12 cellular contexts compared by ENCODE assay signal in genomic region chr16:12010388-12011251, GRCh38. TPM values are rescaled to one million over a fixed set of nuclear protein-coding genes. Genes with fewer than 3 reads are reported as not detected.
DNase-seq lines count a peak whose midpoint lies in the region; ATAC-seq and TF ChIP-seq lines count a peak whose summit lies in the region.
"Had no signal": no experiment of that assay in that cellular context is flagged by ENCODE, and none has a peak within 500 bp of the region (broad histone marks: within the 10 kb centered on the region; RNA-seq: fewer than 3 reads in every experiment).

No MANE protein-coding gene starts in this region.

- peak overlapping the region; percentile 22 for H3K27ac Mint-ChIP-seq in activated naive CD4-positive, alpha-beta T cell treated with anti-CD3 and anti-CD28 coated beads for 36 hours

- no peaks in the 10 kb centered on the region for H3K27me3 ChIP-seq in right lobe of liver
- no peaks in the 10 kb centered on the region for H3K27me3 ChIP-seq in transverse colon
- H3K27me3 ChIP-seq: adrenal gland had no signal

- ATAC-seq in right lobe of liver = peak in 2 of 4 donors; percentile 30 to 43
- no peak for ATAC-seq in GM21786 (IDR thresholded peaks at IDR 0.05; ENCODE audit: unreplicated experiment)

- intact Hi-C loops in activated naive CD4-positive, alpha-beta T cell treated with anti-CD3 and anti-CD28 coated beads for 36 hours (cut with micrococcal nuclease) = no loop called here
- intact Hi-C loops in right lobe of liver (cut with DNase I) = no loop called here
- intact Hi-C loops in transverse colon (cut with DNase I; ENCODE audit: low total_unique reads) = no loop called here

- H3K9me3 Mint-ChIP-seq in activated naive CD4-positive, alpha-beta T cell treated with anti-CD3 and anti-CD28 coated beads for 36 hours = no peaks in the 10 kb centered on the region

- H3K4me3 Mint-ChIP-seq in activated naive CD4-positive, alpha-beta T cell treated with anti-CD3 and anti-CD28 coated beads for 36 hours = no peak overlapping the region

- no peak for TF ChIP-seq POLR2A in right lobe of liver (IDR thresholded peaks at IDR 0.05)
- TF ChIP-seq POLR2A in transverse colon (IDR thresholded peaks at IDR 0.05) = no peak

- H3K27ac ChIP-seq in right lobe of liver = peak overlapping the region in 2 of 3 donors; percentile 29 to 33
- H3K27ac ChIP-seq in transverse colon = peak overlapping the region in 3 of 4 donors; percentile 16 to 48 (median 47)
- H3K27ac ChIP-seq: SK-N-MC had no signal

- H3K4me3 ChIP-seq in cardiac fibroblast (replicated peaks in 1 of 2; ENCODE audit: low read depth in 2 of 2, low read length in 2 of 2) = no peak overlapping the region
- no peak overlapping the region for H3K4me3 ChIP-seq in right lobe of liver
- no peak overlapping the region for H3K4me3 ChIP-seq in transverse colon
- H3K4me3 ChIP-seq: adrenal gland, SK-N-MC had no signal

- H3K4me1 ChIP-seq in right lobe of liver (no peaks in the 10 kb centered on the region), transverse colon (no peaks in the 10 kb centered on the region)
- H3K4me1 ChIP-seq: adrenal gland had no signal

- no peak for TF ChIP-seq EP300 in transverse colon (IDR thresholded peaks at IDR 0.05; ENCODE audit: low read depth)

- no peaks in the 10 kb centered on the region for H3K36me3 Mint-ChIP-seq in activated naive CD4-positive, alpha-beta T cell treated with anti-CD3 and anti-CD28 coated beads for 36 hours (ENCODE audit: low read depth)

- no peaks in the 10 kb centered on the region for H3K9me3 ChIP-seq in right lobe of liver
- H3K9me3 ChIP-seq in transverse colon = no peaks in the 10 kb centered on the region
- H3K9me3 ChIP-seq: adrenal gland had no signal

- no peaks in the 10 kb centered on the region for H3K27me3 Mint-ChIP-seq in activated naive CD4-positive, alpha-beta T cell treated with anti-CD3 and anti-CD28 coated beads for 36 hours (ENCODE audit: low read depth)

- peaks cover 19% of the 10 kb centered on the region for H3K4me1 Mint-ChIP-seq in activated naive CD4-positive, alpha-beta T cell treated with anti-CD3 and anti-CD28 coated beads for 36 hours (ENCODE audit: low read depth)

- WGBS in right lobe of liver (ENCODE audit: insufficient coverage, low coverage, low lambda C conversion rate, missing lambda C conversion rate) = 60% methylated on average over 12 of the region's 13 CpGs
- WGBS in transverse colon (ENCODE audit: low coverage in 1 of 2), 2 donors = 81 to 82% methylated on average over 11 to 13 of the region's 13 CpGs

- DNase-seq in activated naive CD4-positive, alpha-beta T cell treated with anti-CD3 and anti-CD28 coated beads for 36 hours = no peak
- DNase-seq in activated naive CD4-positive, alpha-beta T cell (lab: John Stamatoyannopoulos, UW) = no peak
- DNase-seq in cardiac fibroblast (ENCODE audit: low read depth in 2 of 2) (peak; percentile 31 to 38), right lobe of liver (no peak), transverse colon (no peak), SIG-M5 treated with dmso at 0.1 percent for 504 hours (lab: John Stamatoyannopoulos, UW; ENCODE audit: unreplicated experiment) (no peak), NCI-H446 treated with DMSO at 0.1 percent for 48 hours (lab: John Stamatoyannopoulos, UW) (no peak)
- DNase-seq: adrenal gland, NCI-H226 had no signal

- in situ Hi-C loops in transverse colon (cut with MboI; ENCODE audit: low pct_ligation_motif_present in 1 of 4, low pct_unique_long_range_greater_than_20kb in 1 of 4, low sequenced_read_pairs in 3 of 4) = no loop called here

- H3K36me3 ChIP-seq in right lobe of liver (no peaks in the 10 kb centered on the region), transverse colon (no peaks in the 10 kb centered on the region)
- H3K36me3 ChIP-seq: adrenal gland had no signal

- TF ChIP-seq CTCF in cardiac fibroblast (IDR thresholded peaks at IDR 0.05; ENCODE audit: low read depth, low read length) = no peak
- TF ChIP-seq CTCF in right lobe of liver (IDR thresholded peaks at IDR 0.05) = no peak
- no peak for TF ChIP-seq CTCF in transverse colon (IDR thresholded peaks at IDR 0.05)

- CTCF ChIA-PET in activated naive CD4-positive, alpha-beta T cell treated with anti-CD3 and anti-CD28 coated beads for 36 hours (lab: Charles Lee) = interaction anchor here (2.0 kb wide), 1 partner anchor 57 kb away, joined by 5 read pairs; no protein-coding TSS in a partner anchor

RNA-seq across cellular contexts. Expression of gene SNX29, which starts 34.1 kb away (rescaled TPM):
- total RNA-seq in activated naive CD4-positive, alpha-beta T cell treated with anti-CD3 and anti-CD28 coated beads for 36 hours = 10 to 100 TPM in 1 of 2 experiments, 1 to 10 TPM in 1; 9.7 to 11.2 TPM
- total RNA-seq in right lobe of liver (1 to 10 TPM; 5.1 to 9.8 (median 8.1) TPM), transverse colon (10 to 100 TPM; 18.1 to 36.3 (median 20.1) TPM)

RNA-seq across cellular contexts. Expression of gene TNFRSF17, which starts 45.6 kb away (rescaled TPM):
- not detected for total RNA-seq in activated naive CD4-positive, alpha-beta T cell treated with anti-CD3 and anti-CD28 coated beads for 36 hours
- total RNA-seq in right lobe of liver (under 1 TPM in 1 of 6 experiments, not detected in 5; 0.44 TPM), transverse colon (1 to 10 TPM in 2 of 4 donors, not detected in 2; 1.2 to 6.0 TPM)
- total RNA-seq: adrenal gland, urinary bladder had no signal

Comparison
In these comparisons a context has a peak if more than half of its experiments do, and no peak if none do; other contexts are left out.
1. DNase-seq: peak in cardiac fibroblast (2 of 2); none in activated naive CD4-positive, alpha-beta T cell treated with anti-CD3 and anti-CD28 coated beads for 36 hours (single experiment), activated naive CD4-positive, alpha-beta T cell (0 of 4), right lobe of liver (0 of 3), transverse colon (single experiment), SIG-M5 treated with dmso at 0.1 percent for 504 hours (single experiment) and NCI-H446 treated with DMSO at 0.1 percent for 48 hours (single experiment).